In the genomic region with DNA sequence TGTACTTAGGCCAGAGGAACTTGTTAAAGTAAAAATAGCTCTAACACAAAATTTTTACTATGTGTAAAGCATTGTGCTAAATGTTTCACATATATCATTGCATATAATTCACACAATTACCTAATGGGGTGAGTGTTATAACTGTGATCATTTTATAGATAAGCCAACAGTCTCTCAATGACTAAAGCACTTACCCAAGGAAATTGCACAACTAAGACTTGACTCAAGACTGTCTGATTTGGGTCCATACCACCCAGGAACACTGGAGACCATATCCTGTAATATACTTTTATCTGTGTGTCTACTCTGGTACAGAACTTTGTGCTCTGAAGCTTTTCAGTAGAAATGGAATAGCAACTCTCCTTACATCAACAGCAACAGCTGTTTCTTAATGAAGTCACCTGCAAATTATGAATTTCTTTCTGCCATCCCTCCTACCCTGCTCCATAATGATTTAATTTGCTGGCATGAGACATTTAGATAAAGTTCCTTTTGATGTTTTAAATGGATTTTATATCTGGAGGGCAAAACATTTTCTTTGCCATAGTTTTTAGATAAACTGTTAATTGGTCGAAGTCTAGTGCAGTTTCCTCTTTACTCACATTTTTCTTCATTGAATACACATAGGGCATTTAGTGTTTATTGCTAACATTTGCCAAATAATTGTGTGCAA, we compare ENCODE assay signal across 21 cellular contexts. TPM values are rescaled to one million over a fixed set of nuclear protein-coding genes. Genes with fewer than 3 reads are reported as not detected.
DNase-seq lines count a peak whose midpoint lies in the region; ATAC-seq, FAIRE-seq and TF ChIP-seq lines count a peak whose summit lies in the region.
"Had no signal": no experiment of that assay in that cellular context is flagged by ENCODE, and none has a peak within 500 bp of the region (broad histone marks: within the 10 kb centered on the region; RNA-seq: fewer than 3 reads in every experiment).

No MANE protein-coding gene starts in this region.

- H3K9ac ChIP-seq in astrocyte (ENCODE audit: low read length), result no peak overlapping the region

- H3K4me1 Mint-ChIP-seq in astrocyte (ENCODE audit: low read depth, unreplicated experiment), result peaks cover 38% of the 10 kb centered on the region
- peaks cover 0 to 4% (median 0%) of the 10 kb centered on the region in 7 donors for H3K4me1 Mint-ChIP-seq in naive thymus-derived CD4-positive, alpha-beta T cell

- ATAC-seq in naive thymus-derived CD4-positive, alpha-beta T cell, result peak; percentile 22
- ATAC-seq in GM21717 (IDR thresholded peaks at IDR 0.05; ENCODE audit: unreplicated experiment), result no peak
- ATAC-seq: activated T-cell treated with anti-CD3 and anti-CD28 coated beads, Interleukin-2, amount 50 U/mL, for 4 hours had no signal

- POLR2A ChIA-PET in naive thymus-derived CD4-positive, alpha-beta T cell (lab: Charles Lee), result no interaction called here

- CTCF ChIA-PET in naive thymus-derived CD4-positive, alpha-beta T cell (lab: Charles Lee), result interaction anchor here (0.9 to 1.0 kb wide), 2 partner anchors 12 to 52 kb away, joined by 3 read pairs; no protein-coding TSS in a partner anchor

- H2AFZ ChIP-seq in astrocyte (ENCODE audit: low read depth, low read length), result no peak overlapping the region

- no peak overlapping the region for H3K27ac ChIP-seq in astrocyte (ENCODE audit: low read depth, low read length)
- H3K27ac ChIP-seq in naive thymus-derived CD4-positive, alpha-beta T cell (ENCODE audit: low read depth, low read length), result no peak overlapping the region
- H3K27ac ChIP-seq: left ventricle myocardium inferior, SJSA1, skin epidermis, tibial artery had no signal

- H3K9me3 Mint-ChIP-seq in astrocyte (ENCODE audit: unreplicated experiment), result no peaks in the 10 kb centered on the region
- H3K9me3 Mint-ChIP-seq in naive thymus-derived CD4-positive, alpha-beta T cell, result no peaks in the 10 kb centered on the region
- H3K9me3 Mint-ChIP-seq: activated CD4-positive, alpha-beta memory T cell treated with anti-CD3 and anti-CD28 coated beads for 36 hours; activated naive CD8-positive, alpha-beta T cell treated with anti-CD3 and anti-CD28 coated beads, Interleukin-2, amount 10 ng/mL, durations not matched to agents 7 days and 5 days; activated T-cell treated with anti-CD3 and anti-CD28 coated beads, Interleukin-2, amount 50 U/mL, for 4 hours; CD14-positive monocyte had no signal

- H3K27ac Mint-ChIP-seq in astrocyte (ENCODE audit: unreplicated experiment), result no peak overlapping the region
- H3K27ac Mint-ChIP-seq in naive thymus-derived CD4-positive, alpha-beta T cell, result no peak overlapping the region
- H3K27ac Mint-ChIP-seq: activated CD4-positive, alpha-beta memory T cell treated with anti-CD3 and anti-CD28 coated beads for 36 hours; activated naive CD8-positive, alpha-beta T cell treated with anti-CD3 and anti-CD28 coated beads, Interleukin-2, amount 10 ng/mL, durations not matched to agents 7 days and 5 days; CD14-positive monocyte had no signal

- peaks cover 1% of the 10 kb centered on the region for H3K36me3 Mint-ChIP-seq in astrocyte (ENCODE audit: low read depth, unreplicated experiment)
- H3K36me3 Mint-ChIP-seq in naive thymus-derived CD4-positive, alpha-beta T cell, result peaks cover 0 to 4% (median 0%) of the 10 kb centered on the region in 5 donors
- H3K36me3 Mint-ChIP-seq: activated CD4-positive, alpha-beta memory T cell treated with anti-CD3 and anti-CD28 coated beads for 36 hours; activated naive CD8-positive, alpha-beta T cell treated with anti-CD3 and anti-CD28 coated beads, Interleukin-2, amount 10 ng/mL, durations not matched to agents 7 days and 5 days had no signal

- H3K4me1 ChIP-seq in astrocyte (ENCODE audit: insufficient read depth, low read length), result peaks cover 7% of the 10 kb centered on the region
- no peaks in the 10 kb centered on the region for H3K4me1 ChIP-seq in naive thymus-derived CD4-positive, alpha-beta T cell (ENCODE audit: control insufficient read depth in 2 of 2, insufficient read depth in 2 of 2, low read length in 2 of 2)
- H3K4me1 ChIP-seq: SJSA1, tibial artery had no signal

- no peaks in the 10 kb centered on the region for H3K36me3 ChIP-seq in astrocyte (ENCODE audit: insufficient read depth, low read length)
- no peaks in the 10 kb centered on the region for H3K36me3 ChIP-seq in naive thymus-derived CD4-positive, alpha-beta T cell (ENCODE audit: control insufficient read depth in 2 of 3, insufficient read depth in 3 of 3, low read length in 3 of 3)
- H3K36me3 ChIP-seq: left ventricle myocardium inferior, SJSA1, tibial artery had no signal

- no peak overlapping the region for H3K4me3 Mint-ChIP-seq in astrocyte (ENCODE audit: unreplicated experiment)
- H3K4me3 Mint-ChIP-seq in naive thymus-derived CD4-positive, alpha-beta T cell, result no peak overlapping the region
- H3K4me3 Mint-ChIP-seq: activated CD4-positive, alpha-beta memory T cell treated with anti-CD3 and anti-CD28 coated beads for 36 hours; activated naive CD8-positive, alpha-beta T cell treated with anti-CD3 and anti-CD28 coated beads, Interleukin-2, amount 10 ng/mL, durations not matched to agents 7 days and 5 days; activated T-cell treated with anti-CD3 and anti-CD28 coated beads, Interleukin-2, amount 50 U/mL, for 4 hours; CD14-positive monocyte had no signal

- H3K27me3 Mint-ChIP-seq in astrocyte (ENCODE audit: low read depth, unreplicated experiment), result no peaks in the 10 kb centered on the region
- no peaks in the 10 kb centered on the region for H3K27me3 Mint-ChIP-seq in naive thymus-derived CD4-positive, alpha-beta T cell
- H3K27me3 Mint-ChIP-seq: activated CD4-positive, alpha-beta memory T cell treated with anti-CD3 and anti-CD28 coated beads for 36 hours; activated naive CD8-positive, alpha-beta T cell treated with anti-CD3 and anti-CD28 coated beads, Interleukin-2, amount 10 ng/mL, durations not matched to agents 7 days and 5 days had no signal

- TF ChIP-seq CTCF in astrocyte (IDR thresholded peaks at IDR 0.05; ENCODE audit: insufficient read depth, low read depth, low read length), result no peak

- no peak overlapping the region for H3K4me2 ChIP-seq in astrocyte (ENCODE audit: low read length)

- DNase-seq in HCEC 1CT, result peak; percentile 61
- peak; percentile 69 for DNase-seq in NCI-H226
- peak; percentile 60 for DNase-seq in astrocyte (ENCODE audit: low read depth)
- no peak for DNase-seq in naive thymus-derived CD4-positive, alpha-beta T cell
- DNase-seq in T-helper 9 cell, result no peak
- no peak for DNase-seq in NCI-H82 treated with DMSO at 0.1 percent for 48 hours (lab: John Stamatoyannopoulos, UW; ENCODE audit: unreplicated experiment)
- DNase-seq: activated CD4-positive, alpha-beta memory T cell treated with anti-CD3 and anti-CD28 coated beads for 36 hours; activated naive CD8-positive, alpha-beta T cell treated with anti-CD3 and anti-CD28 coated beads, Interleukin-2, amount 10 ng/mL, durations not matched to agents 7 days and 5 days; activated T-cell treated with anti-CD3 and anti-CD28 coated beads, Interleukin-2, amount 50 U/mL, for 4 hours; central memory CD4-positive, alpha-beta T cell; DMS53; effector CD8-positive, alpha-beta T cell; left ventricle myocardium inferior; NCI-H1092 treated with DMSO at 0.1 percent for 48 hours; NCI-H2171 treated with DMSO at 0.1 percent for 48 hours; NK-92 treated with Interleukin-12 subunit alpha and Interleukin-12 subunit beta, amount 100 ng/mL, for 24 hours; tibial artery had no signal

- H4K20me1 ChIP-seq in astrocyte (ENCODE audit: insufficient read depth, low read length), result no peaks in the 10 kb centered on the region

- H3K27me3 ChIP-seq in astrocyte (ENCODE audit: insufficient read depth, low read length), result no peaks in the 10 kb centered on the region
- no peaks in the 10 kb centered on the region for H3K27me3 ChIP-seq in naive thymus-derived CD4-positive, alpha-beta T cell (ENCODE audit: control insufficient read depth in 2 of 2, insufficient read depth in 2 of 2, low read length in 2 of 2)
- H3K27me3 ChIP-seq: SJSA1, tibial artery had no signal

- H3K9me3 ChIP-seq in astrocyte (ENCODE audit: insufficient read depth, low read depth, low read length), result no peaks in the 10 kb centered on the region
- H3K9me3 ChIP-seq in naive thymus-derived CD4-positive, alpha-beta T cell (ENCODE audit: control insufficient read depth in 2 of 3, low read length in 3 of 3), result no peaks in the 10 kb centered on the region
- H3K9me3 ChIP-seq: left ventricle myocardium inferior, SJSA1, tibial artery had no signal

- peak; percentile 50 for FAIRE-seq in astrocyte (lab: Jason Lieb, UNC)

- intact Hi-C loops in naive thymus-derived CD4-positive, alpha-beta T cell (cut with micrococcal nuclease), result no loop called here

- no peaks in the 10 kb centered on the region for H3K79me2 ChIP-seq in astrocyte (ENCODE audit: insufficient read depth, low read length)

- no peak overlapping the region for H3K4me3 ChIP-seq in astrocyte (ENCODE audit: insufficient read depth, low read depth, low read length)
- no peak overlapping the region for H3K4me3 ChIP-seq in naive thymus-derived CD4-positive, alpha-beta T cell (ENCODE audit: low read length)
- H3K4me3 ChIP-seq: left ventricle myocardium inferior, SJSA1, skin epidermis, tibial artery had no signal

RNA-seq across cellular contexts. Expression of gene TSPYL4, which starts 47.5 kb away (rescaled TPM):
- 22.2 and 25.8 TPM in 2 replicates for total RNA-seq in astrocyte
- 10 to 100 TPM; 18.2 to 58.2 (median 21.5) TPM for total RNA-seq in naive thymus-derived CD4-positive, alpha-beta T cell
- polyA plus RNA-seq in naive thymus-derived CD4-positive, alpha-beta T cell, result 10 to 100 TPM in 1 of 2 donors, 1 to 10 TPM in 1; 9.7 to 19.3 TPM

Comparison
In these comparisons a context has a peak if more than half of its experiments do, and no peak if none do; other contexts are left out.
1. DNase-seq: peak in HCEC 1CT (single experiment), NCI-H226 (single experiment) and astrocyte (single experiment); none in naive thymus-derived CD4-positive, alpha-beta T cell (0 of 9), T-helper 9 cell (single experiment) and NCI-H82 treated with DMSO at 0.1 percent for 48 hours (single experiment).